ENCODE assay signal across 11 cellular contexts in genomic region chr2:234611209-234611608, GRCh38.
A peak's percentile ranks its signal among the peaks of the same experiment; 100 is the strongest.
DNase-seq lines count a peak whose midpoint lies in the region; ATAC-seq, FAIRE-seq and TF ChIP-seq lines count a peak whose summit lies in the region.
"Had no signal": no experiment of that assay in that cellular context is flagged by ENCODE, and none has a peak within 500 bp of the region (broad histone marks: within the 10 kb centered on the region; RNA-seq: fewer than 3 reads in every experiment).

No MANE protein-coding gene starts in this region.

- H3K79me2 ChIP-seq in HepG2 (ENCODE audit: insufficient read depth, low read length) (no peaks in the 10 kb centered on the region), OCI-LY3 (ENCODE audit: low read length) (no peaks in the 10 kb centered on the region)

- H3K4me1 ChIP-seq in HepG2 (ENCODE audit: insufficient read depth, low read length) (peaks cover 17% of the 10 kb centered on the region), right lobe of liver (peaks cover 0 to 4% (median 0%) of the 10 kb centered on the region in 4 donors), OCI-LY3 (ENCODE audit: low read length) (no peaks in the 10 kb centered on the region)

- peak; percentile 68 for ATAC-seq in HepG2
- ATAC-seq in right lobe of liver, result no peak
- no peak for ATAC-seq in HG03139 (IDR thresholded peaks at IDR 0.05; ENCODE audit: unreplicated experiment)
- no peak for ATAC-seq in GM21515 (IDR thresholded peaks at IDR 0.05; ENCODE audit: unreplicated experiment)

- peak; percentile 38 for DNase-seq in HepG2 (ENCODE audit: low spot score)
- no peak for DNase-seq in right lobe of liver
- DNase-seq in epithelial cell of esophagus (ENCODE audit: low read depth), result peak; percentile 13
- DNase-seq in RCC 7860 (ENCODE audit: low spot score), result no peak
- DNase-seq in substantia nigra (lab: John Stamatoyannopoulos, UW), result no peak
- DNase-seq: activated CD4-positive, alpha-beta T cell treated with anti-CD3 and anti-CD28 coated beads for 4 hours; CD4-positive, alpha-beta T cell; NCI-H2107 had no signal

- H3K27ac ChIP-seq in HepG2 (ENCODE audit: extremely low read length, insufficient read depth, low read length) (no peak overlapping the region), right lobe of liver (no peak overlapping the region), OCI-LY3 (ENCODE audit: low read length) (no peak overlapping the region), substantia nigra (ENCODE audit: low read depth, low read length, poor library complexity, severe bottlenecking) (no peak overlapping the region)

- no peak for TF ChIP-seq POLR2A in HepG2 (IDR thresholded peaks at IDR 0.05; ENCODE audit: insufficient read depth in 1 of 2, low read depth in 2 of 2, low read length in 2 of 2)
- TF ChIP-seq POLR2A in right lobe of liver (IDR thresholded peaks at IDR 0.05), result no peak

- H2AFZ ChIP-seq in HepG2 (ENCODE audit: low read length) (no peak overlapping the region), OCI-LY3 (ENCODE audit: low read depth, low read length) (no peak overlapping the region)

- H3K36me3 ChIP-seq in HepG2 (replicated peaks in 1 of 2; ENCODE audit: control insufficient read depth in 1 of 2, insufficient read depth in 2 of 2, low read length in 2 of 2), result no peaks in the 10 kb centered on the region
- H3K36me3 ChIP-seq in right lobe of liver, result no peaks in the 10 kb centered on the region
- no peaks in the 10 kb centered on the region for H3K36me3 ChIP-seq in OCI-LY3 (replicated peaks; ENCODE audit: low read depth, low read length)

- in situ Hi-C loops in HepG2 (cut with HindIII; ENCODE audit: extremely low pct_ligation_motif_present, low pct_unique_long_range_greater_than_20kb), result no loop called here

- POLR2A ChIA-PET in HepG2 (lab: Yijun Ruan, JAX), result no interaction called here

- peak; percentile 23; the same call in 1 of the 2 replicates for TF ChIP-seq CTCF in HepG2 (CRISPR knock-in tag; IDR thresholded peaks at IDR 0.05)
- peak in 2 of 4 donors; percentile 10 to 27 for TF ChIP-seq CTCF in right lobe of liver (IDR thresholded peaks at IDR 0.05)
- TF ChIP-seq CTCF in OCI-LY3 (IDR thresholded peaks at IDR 0.05; ENCODE audit: low read depth, low read length), result peak; percentile 21; the same call in 1 of the 2 replicates
- TF ChIP-seq CTCF in epithelial cell of esophagus (IDR thresholded peaks at IDR 0.05; ENCODE audit: insufficient read depth, low read depth, low read length, missing control alignments), result peak; percentile 35

- H3K27me3 ChIP-seq in HepG2 (ENCODE audit: control insufficient read depth in 1 of 2, insufficient read depth in 2 of 2, low read length in 2 of 2) (peaks cover 0 to 2% of the 10 kb centered on the region in 2 experiments; a peak in 2 of 5 replicates), right lobe of liver (no peaks in the 10 kb centered on the region), OCI-LY3 (ENCODE audit: low read depth, low read length) (no peaks in the 10 kb centered on the region)

- H4K20me1 ChIP-seq in HepG2 (ENCODE audit: insufficient read depth, low read length), result no peaks in the 10 kb centered on the region
- H4K20me1 ChIP-seq in OCI-LY3 (ENCODE audit: insufficient read depth, low read length), result no peaks in the 10 kb centered on the region

- intact Hi-C loops in HepG2 (cut with micrococcal nuclease; ENCODE audit: unreplicated experiment), result no loop called here
- intact Hi-C loops in right lobe of liver (cut with DNase I), result no loop called here

- H3K4me2 ChIP-seq in HepG2 (ENCODE audit: low read depth, low read length) (no peak overlapping the region), OCI-LY3 (ENCODE audit: low read length) (no peak overlapping the region)

- TF ChIP-seq EP300 in HepG2 (IDR thresholded peaks at IDR 0.05; ENCODE audit: low read depth in 2 of 2, low read length in 2 of 2) (no peak), HepG2 (CRISPR knock-in tag; IDR thresholded peaks at IDR 0.05; ENCODE audit: borderline replicate concordance) (no peak)

- 0% methylated on average over 1 of the region's 1 CpG for WGBS in HepG2 (ENCODE audit: low lambda C conversion rate)
- 50% methylated on average over 1 of the region's 1 CpG for WGBS in right lobe of liver (ENCODE audit: insufficient coverage, low coverage, low lambda C conversion rate, missing lambda C conversion rate)

- no peak for FAIRE-seq in HepG2 (lab: Jason Lieb, UNC)
- FAIRE-seq in RCC 7860 (lab: Jason Lieb, UNC), result no peak

- H3K4me3 ChIP-seq in HepG2 (replicated peaks in 1 of 3; ENCODE audit: insufficient read depth in 1 of 3, low read depth in 2 of 3, low read length in 3 of 3) (no peak overlapping the region), right lobe of liver (no peak overlapping the region), OCI-LY3 (ENCODE audit: low read length) (no peak overlapping the region), epithelial cell of esophagus (ENCODE audit: low read length) (no peak overlapping the region)

- no TSS peak for BruUV-seq in HepG2 (replicated peaks; lab: Mats Ljungman, UMichigan)

- H3K9ac ChIP-seq in HepG2 (ENCODE audit: insufficient read depth, low read depth, low read length), result no peak overlapping the region
- H3K9ac ChIP-seq in OCI-LY3 (ENCODE audit: low read length), result no peak overlapping the region

- no peak for TF ChIP-seq RAD21 in HepG2 (CRISPR knock-in tag; IDR thresholded peaks at IDR 0.05)

- CTCF ChIA-PET in HepG2 (lab: Yijun Ruan, JAX; ENCODE audit: low intra/inter-chr PET ratio, low total read pairs), result no interaction called here

- H3K9me3 ChIP-seq in HepG2 (ENCODE audit: low read length), result no peaks in the 10 kb centered on the region
- H3K9me3 ChIP-seq in right lobe of liver, result no peaks in the 10 kb centered on the region
- no peaks in the 10 kb centered on the region for H3K9me3 ChIP-seq in OCI-LY3 (ENCODE audit: insufficient read depth, low read length)

TF ChIP-seq in HepG2, 621 proteins besides CTCF, POLR2A, EP300 and RAD21 (continues in another document):
- TF ChIP-seq STAG1 (CRISPR knock-in tag; IDR thresholded peaks at IDR 0.05) (peak; percentile 42), HNRNPL (IDR thresholded peaks at IDR 0.05; ENCODE audit: low read depth, low read length) (no peak), SMC3 (IDR thresholded peaks at IDR 0.05; ENCODE audit: low read length) (peak; percentile 49; the same call in 1 of the 2 replicates), PRDM10 (CRISPR knock-in tag; IDR thresholded peaks at IDR 0.05; ENCODE audit: low read depth) (no peak), ZNF572 (CRISPR knock-in tag; IDR thresholded peaks at IDR 0.05) (no peak), FOXP1 (IDR thresholded peaks at IDR 0.05) (no peak), FOXP1 (CRISPR knock-in tag; IDR thresholded peaks at IDR 0.05) (no peak), YEATS2 (CRISPR knock-in tag; IDR thresholded peaks at IDR 0.05; ENCODE audit: borderline replicate concordance) (no peak), ZBTB25 (CRISPR knock-in tag; IDR thresholded peaks at IDR 0.05) (no peak), FOXP4 (CRISPR knock-in tag; IDR thresholded peaks at IDR 0.05) (no peak), MATR3 (CRISPR knock-in tag; IDR thresholded peaks at IDR 0.05) (no peak), ARNT (IDR thresholded peaks at IDR 0.05) (no peak)

Comparison
In these comparisons a context has a peak if more than half of its experiments do, and no peak if none do; other contexts are left out.
1. DNase-seq: peak in HepG2 (single experiment) and epithelial cell of esophagus (single experiment); none in right lobe of liver (0 of 3), RCC 7860 (single experiment) and substantia nigra (0 of 49).